23 cellular contexts compared by ENCODE assay signal in genomic region chr1:45880930-45881329, GRCh38.
DNase-seq lines count a peak whose midpoint lies in the region; ATAC-seq, FAIRE-seq and TF ChIP-seq lines count a peak whose summit lies in the region.
"Had no signal": no experiment of that assay in that cellular context is flagged by ENCODE, and none has a peak within 500 bp of the region (broad histone marks: within the 10 kb centered on the region; RNA-seq: fewer than 3 reads in every experiment).

No MANE protein-coding gene starts in this region.

- H3K79me2 ChIP-seq in PC-3 (ENCODE audit: low read length): no peaks in the 10 kb centered on the region
- peaks cover 4% of the 10 kb centered on the region for H3K79me2 ChIP-seq in hepatocyte

- no peak overlapping the region for H2AFZ ChIP-seq in PC-3 (ENCODE audit: low read length)
- no peak overlapping the region for H2AFZ ChIP-seq in hepatocyte

- 91% methylated on average over 3 of the region's 3 CpGs for WGBS in hepatocyte (ENCODE audit: low lambda C conversion rate, missing lambda C conversion rate)
- 92% methylated on average over 3 of the region's 3 CpGs for WGBS in right lobe of liver (ENCODE audit: insufficient coverage, low coverage, low lambda C conversion rate, missing lambda C conversion rate)

- TF ChIP-seq POLR2A in H54 (IDR thresholded peaks at IDR 0.05; ENCODE audit: low read depth, low read length) (no peak), right lobe of liver (IDR thresholded peaks at IDR 0.05) (no peak)

- no peak overlapping the region for H3K9ac ChIP-seq in PC-3 (ENCODE audit: low read length)
- H3K9ac ChIP-seq: KMS-11 had no signal

- H3K4me3 ChIP-seq in astrocyte of the spinal cord (ENCODE audit: low read depth, low read length) (no peak overlapping the region), fibroblast of villous mesenchyme (ENCODE audit: low read depth, low read length) (no peak overlapping the region), PC-3 (ENCODE audit: low read length) (no peak overlapping the region), hepatocyte (no peak overlapping the region), right lobe of liver (no peak overlapping the region)
- H3K4me3 ChIP-seq: adrenal gland, breast epithelium, colonic mucosa, lung had no signal

- H3K27ac ChIP-seq in PC-3 (ENCODE audit: low read length): no peak overlapping the region
- no peak overlapping the region for H3K27ac ChIP-seq in hepatocyte
- no peak overlapping the region for H3K27ac ChIP-seq in right lobe of liver
- H3K27ac ChIP-seq: adrenal gland, breast epithelium, C4-2B, colonic mucosa, HL-60, KMS-11 had no signal

- H3F3A ChIP-seq in PC-3 (ENCODE audit: low read length, unreplicated experiment): no peaks in the 10 kb centered on the region

- POLR2A ChIA-PET in PC-3 (lab: Charles Lee; ENCODE audit: unreplicated experiment): no interaction called here

- H3K9me2 ChIP-seq in PC-3 (replicated peaks; ENCODE audit: low read length) (no peaks in the 10 kb centered on the region), hepatocyte (replicated peaks; ENCODE audit: insufficient read depth) (no peaks in the 10 kb centered on the region)

- intact Hi-C loops in PC-3 (cut with micrococcal nuclease) (loop anchor here (1.0 to 10.0 kb wide), 6 partner anchors 18 to 237 kb away; partner anchors contain the start of genes GPBP1L1 and TMEM69), right lobe of liver (cut with DNase I) (no loop called here)

- ATAC-seq in PC-3 (no peak), right lobe of liver (no peak)
- ATAC-seq: natural killer cell had no signal

- H3K36me3 ChIP-seq in PC-3 (ENCODE audit: low read depth, low read length) (no peaks in the 10 kb centered on the region), hepatocyte (replicated peaks; ENCODE audit: insufficient read depth, low read depth) (no peaks in the 10 kb centered on the region), right lobe of liver (no peaks in the 10 kb centered on the region)
- H3K36me3 ChIP-seq: adrenal gland, breast epithelium, colonic mucosa had no signal

- no peaks in the 10 kb centered on the region for H3K27me3 ChIP-seq in PC-3 (ENCODE audit: low read length)
- no peaks in the 10 kb centered on the region for H3K27me3 ChIP-seq in hepatocyte
- H3K27me3 ChIP-seq in right lobe of liver: no peaks in the 10 kb centered on the region
- H3K27me3 ChIP-seq: adrenal gland, breast epithelium, colonic mucosa had no signal

- TF ChIP-seq CTCF in astrocyte of the spinal cord (IDR thresholded peaks at IDR 0.05; ENCODE audit: low read depth, low read length) (no peak), fibroblast of villous mesenchyme (IDR thresholded peaks at IDR 0.05; ENCODE audit: insufficient read depth, low read depth, low read length) (no peak), PC-3 (conservative IDR thresholded peaks at IDR 0.05; ENCODE audit: low read depth, low read length) (no peak), hepatocyte (IDR thresholded peaks at IDR 0.05; ENCODE audit: poor library complexity) (no peak), right lobe of liver (IDR thresholded peaks at IDR 0.05) (no peak)

- CTCF ChIA-PET in PC-3 (lab: Charles Lee): no interaction called here

- H3K4me1 ChIP-seq in PC-3 (ENCODE audit: insufficient read depth, low read length) (peaks cover 22% of the 10 kb centered on the region), hepatocyte (ENCODE audit: insufficient read depth) (no peaks in the 10 kb centered on the region), right lobe of liver (peaks cover 0 to 21% (median 0%) of the 10 kb centered on the region in 4 donors)
- H3K4me1 ChIP-seq: adrenal gland, breast epithelium, colonic mucosa had no signal

- H3K4me2 ChIP-seq in PC-3 (ENCODE audit: low read length) (no peak overlapping the region), hepatocyte (no peak overlapping the region)
- H3K4me2 ChIP-seq: KMS-11 had no signal

- H4K20me1 ChIP-seq in PC-3 (ENCODE audit: low read length) (no peaks in the 10 kb centered on the region), hepatocyte (ENCODE audit: insufficient read depth, poor library complexity, severe bottlenecking) (no peaks in the 10 kb centered on the region)

- in situ Hi-C loops in astrocyte of the spinal cord (cut with HindIII; ENCODE audit: low sequenced_read_pairs): no loop called here

- no peaks in the 10 kb centered on the region for H3K9me3 ChIP-seq in PC-3 (ENCODE audit: low read length)
- H3K9me3 ChIP-seq in hepatocyte (ENCODE audit: low read depth): no peaks in the 10 kb centered on the region
- no peaks in the 10 kb centered on the region for H3K9me3 ChIP-seq in right lobe of liver
- H3K9me3 ChIP-seq: adrenal gland, breast epithelium, colonic mucosa had no signal

- BruUV-seq in PC-3 (replicated peaks; lab: Mats Ljungman, UMichigan): no TSS peak

- DNase-seq in H54 (ENCODE audit: insufficient read length, low spot score): no peak
- peak; percentile 45 for DNase-seq in astrocyte of the spinal cord (ENCODE audit: low read depth, low spot score)
- peak; percentile 31 for DNase-seq in fibroblast of villous mesenchyme (ENCODE audit: low read depth)
- DNase-seq in PC-3: no peak
- DNase-seq in hepatocyte (ENCODE audit: low spot score): no peak
- DNase-seq in right lobe of liver: no peak
- no peak for DNase-seq in NCI-H1092 (lab: John Stamatoyannopoulos, UW)
- DNase-seq: activated CD4-positive, alpha-beta memory T cell treated with anti-CD3 and anti-CD28 coated beads, Interleukin-2, amount 10 ng/mL, durations not matched to agents 7 days and 5 days; activated CD4-positive, alpha-beta T cell treated with anti-CD3 and anti-CD28 coated beads for 1 hour; activated CD8-positive, alpha-beta memory T cell treated with anti-CD3 and anti-CD28 coated beads, Interleukin-2, amount 50 U/mL, for 4 hours; activated naive CD4-positive, alpha-beta T cell treated with Interleukin-2 at 50 U/mL for 16 hours; colonic mucosa; effector CD8-positive, alpha-beta T cell; GDM1; natural killer cell; Right ventricle myocardium superior; stimulated activated CD4-positive, alpha-beta T cell treated with anti-CD3 and anti-CD28 coated beads, Interleukin-15, amount 100 ng/mL, for 24 hours had no signal

- FAIRE-seq in H54 (lab: Jason Lieb, UNC): peak; percentile 15

Comparison
In these comparisons a context has a peak if more than half of its experiments do, and no peak if none do; other contexts are left out.
1. DNase-seq: peak in astrocyte of the spinal cord (single experiment) and fibroblast of villous mesenchyme (single experiment); none in H54 (single experiment), PC-3 (single experiment), hepatocyte (single experiment), right lobe of liver (0 of 3) and NCI-H1092 (single experiment).